1 cellular context compared by ENCODE assay signal in genomic region chr3:85193565-85193964, GRCh38.
TF ChIP-seq lines count a peak whose summit lies in the region.

No MANE protein-coding gene starts in this region.

TF ChIP-seq in liver, 16 proteins besides CTCF, POLR2A, EP300 and RAD21 (continued from another document):
- TF ChIP-seq HNF4A (conservative IDR thresholded peaks at IDR 0.05) (no peak), YY1 (IDR thresholded peaks at IDR 0.05) (no peak), JUND (IDR thresholded peaks at IDR 0.05) (no peak), SP1 (IDR thresholded peaks at IDR 0.05) (no peak), FOXA1 (IDR thresholded peaks at IDR 0.05) (no peak)
